In the genomic region with DNA sequence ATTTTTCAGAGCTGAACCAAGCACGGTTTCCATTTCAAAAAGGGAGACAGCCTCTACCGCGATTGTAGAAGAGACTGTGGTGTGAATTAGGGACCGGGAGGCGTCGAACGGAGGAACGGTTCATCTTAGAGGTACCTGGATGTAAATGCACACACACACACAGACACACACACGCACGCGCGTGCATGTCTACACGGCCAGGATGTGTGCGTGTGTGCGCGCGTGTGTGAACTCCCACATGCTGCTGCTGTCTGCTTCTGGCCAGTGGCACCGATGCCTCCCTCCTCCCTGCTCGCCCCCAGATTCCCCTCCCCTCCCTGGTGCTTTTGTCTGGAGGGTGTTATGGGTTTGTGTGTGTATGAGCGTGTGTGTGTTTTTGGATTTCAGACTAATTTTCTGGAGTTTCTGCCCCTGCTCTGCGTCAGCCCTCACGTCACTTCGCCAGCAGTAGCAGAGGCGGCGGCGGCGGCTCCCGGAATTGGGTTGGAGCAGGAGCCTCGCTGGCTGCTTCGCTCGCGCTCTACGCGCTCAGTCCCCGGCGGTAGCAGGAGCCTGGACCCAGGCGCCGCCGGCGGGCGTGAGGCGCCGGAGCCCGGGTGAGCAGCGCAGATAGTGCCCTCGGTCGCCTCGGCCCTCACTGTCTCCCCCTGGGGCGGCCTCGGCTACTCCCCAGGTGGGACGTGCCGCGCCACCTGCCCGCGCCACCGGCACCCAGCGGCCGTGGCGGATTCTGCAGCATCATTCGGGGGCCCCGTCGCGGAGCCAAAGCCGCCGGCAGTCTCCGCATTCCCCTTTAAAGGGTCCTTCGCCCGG, we compare ENCODE assay signal across 1 cellular context.
A peak's percentile ranks its signal among the peaks of the same experiment; 100 is the strongest.
TF ChIP-seq lines count a peak whose summit lies in the region.

Gene NTRK2 (plus strand): TSS at position 437 of the 813 bp plus-strand sequence. CDS start 1,020 bp downstream, outside the sequence.

TF ChIP-seq in HEK293, 187 proteins besides CTCF, POLR2A, EP300 and RAD21 (continued from another document):
- TF ChIP-seq ZNF26 (tag by site-specific recombination; IDR thresholded peaks at IDR 0.05) (no peak), ZNF510 (tag by site-specific recombination; IDR thresholded peaks at IDR 0.05; ENCODE audit: insufficient replicate concordance) (no peak), ZNF335 (tag by site-specific recombination; conservative IDR thresholded peaks at IDR 0.05) (peak; percentile 63), ZNF214 (tag by site-specific recombination; IDR thresholded peaks at IDR 0.05; ENCODE audit: borderline replicate concordance) (no peak), GLIS1 (tag by site-specific recombination; IDR thresholded peaks at IDR 0.05) (0 out of 2 replicates have a peak, but pooled peaks have one; percentile 9), ZBTB20 (tag by site-specific recombination; IDR thresholded peaks at IDR 0.05) (peak; percentile 86), ZNF398 (tag by site-specific recombination; IDR thresholded peaks at IDR 0.05) (peak; percentile 36; the same call in 1 of the 2 replicates), ZBTB6 (tag by site-specific recombination; IDR thresholded peaks at IDR 0.05) (peak; percentile 21; the same call in 1 of the 2 replicates), ZBTB48 (tag by site-specific recombination; IDR thresholded peaks at IDR 0.05) (peak; percentile 74), TRIM28 (IDR thresholded peaks at IDR 0.05; ENCODE audit: borderline replicate concordance, low read length) (no peak), ZSCAN16 (tag by site-specific recombination; IDR thresholded peaks at IDR 0.05) (no peak), PATZ1 (tag by site-specific recombination; IDR thresholded peaks at IDR 0.05) (peak; percentile 37; the same call in 1 of the 2 replicates), ZEB2 (tag by site-specific recombination; IDR thresholded peaks at IDR 0.05) (peak; percentile 53), GLIS2 (tag by site-specific recombination; IDR thresholded peaks at IDR 0.05) (peak; percentile 28; the same call in 1 of the 2 replicates), ZNF791 (tag by site-specific recombination; IDR thresholded peaks at IDR 0.05) (no peak), ZNF548 (tag by site-specific recombination; IDR thresholded peaks at IDR 0.05) (no peak), ZNF18 (tag by site-specific recombination; IDR thresholded peaks at IDR 0.05) (peak; percentile 47; the same call in 1 of the 2 replicates), SCRT1 (tag by site-specific recombination; IDR thresholded peaks at IDR 0.05; ENCODE audit: borderline replicate concordance) (no peak), ZXDB (tag by site-specific recombination; IDR thresholded peaks at IDR 0.05) (peak; percentile 44; the same call in 1 of the 2 replicates), ZBTB21 (tag by site-specific recombination; IDR thresholded peaks at IDR 0.05) (peak; percentile 29; the same call in 1 of the 2 replicates), ZNF629 (tag by site-specific recombination; IDR thresholded peaks at IDR 0.05) (peak; percentile 69), KLF16 (tag by site-specific recombination; IDR thresholded peaks at IDR 0.05) (peak; percentile 13; the same call in 1 of the 2 replicates), ZNF514 (tag by site-specific recombination; IDR thresholded peaks at IDR 0.05) (no peak), KLF9 (tag by site-specific recombination; IDR thresholded peaks at IDR 0.05; ENCODE audit: low read depth) (no peak), ZNF561 (tag by site-specific recombination; IDR thresholded peaks at IDR 0.05; ENCODE audit: borderline replicate concordance) (peak; percentile 42; the same call in 1 of the 2 replicates), ZFHX2 (tag by site-specific recombination; conservative IDR thresholded peaks at IDR 0.05) (peak; percentile 79), ZBTB26 (tag by site-specific recombination; optimal IDR thresholded peaks at IDR 0.05) (peak; percentile 72), ZNF777 (tag by site-specific recombination; IDR thresholded peaks at IDR 0.05; ENCODE audit: borderline replicate concordance) (0 out of 2 replicates have a peak, but pooled peaks have one; percentile 48), ZNF394 (tag by site-specific recombination; IDR thresholded peaks at IDR 0.05; ENCODE audit: borderline replicate concordance) (peak; percentile 35; the same call in 1 of the 2 replicates), EGR2 (tag by site-specific recombination; IDR thresholded peaks at IDR 0.05; ENCODE audit: low read depth) (peak; percentile 62), ZNF600 (tag by site-specific recombination; IDR thresholded peaks at IDR 0.05) (peak; percentile 70; the same call in 1 of the 2 replicates), ZNF112 (tag by site-specific recombination; IDR thresholded peaks at IDR 0.05) (no peak), ZNF76 (tag by site-specific recombination; IDR thresholded peaks at IDR 0.05; ENCODE audit: borderline replicate concordance, low read depth) (0 out of 2 replicates have a peak, but pooled peaks have one; percentile 35), OSR2 (tag by site-specific recombination; IDR thresholded peaks at IDR 0.05) (peak; percentile 90), GLI4 (tag by site-specific recombination; IDR thresholded peaks at IDR 0.05) (no peak; the same call in 1 of the 2 replicates), ZBTB8A (tag by site-specific recombination; IDR thresholded peaks at IDR 0.05) (peak; percentile 62), ZNF202 (tag by site-specific recombination; IDR thresholded peaks at IDR 0.05; ENCODE audit: borderline replicate concordance) (no peak), ZIC2 (tag by site-specific recombination; IDR thresholded peaks at IDR 0.05) (peak; percentile 28; the same call in 1 of the 2 replicates)
- TF ChIP-seq, protein P1, sequence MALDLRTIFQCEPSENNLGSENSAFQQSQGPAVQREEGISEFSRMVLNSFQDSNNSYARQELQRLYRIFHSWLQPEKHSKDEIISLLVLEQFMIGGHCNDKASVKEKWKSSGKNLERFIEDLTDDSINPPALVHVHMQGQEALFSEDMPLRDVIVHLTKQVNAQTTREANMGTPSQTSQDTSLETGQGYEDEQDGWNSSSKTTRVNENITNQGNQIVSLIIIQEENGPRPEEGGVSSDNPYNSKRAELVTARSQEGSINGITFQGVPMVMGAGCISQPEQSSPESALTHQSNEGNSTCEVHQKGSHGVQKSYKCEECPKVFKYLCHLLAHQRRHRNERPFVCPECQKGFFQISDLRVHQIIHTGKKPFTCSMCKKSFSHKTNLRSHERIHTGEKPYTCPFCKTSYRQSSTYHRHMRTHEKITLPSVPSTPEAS (tag by site-specific recombination; IDR thresholded peaks at IDR 0.05), result peak; percentile 92
- TF ChIP-seq, protein P2, sequence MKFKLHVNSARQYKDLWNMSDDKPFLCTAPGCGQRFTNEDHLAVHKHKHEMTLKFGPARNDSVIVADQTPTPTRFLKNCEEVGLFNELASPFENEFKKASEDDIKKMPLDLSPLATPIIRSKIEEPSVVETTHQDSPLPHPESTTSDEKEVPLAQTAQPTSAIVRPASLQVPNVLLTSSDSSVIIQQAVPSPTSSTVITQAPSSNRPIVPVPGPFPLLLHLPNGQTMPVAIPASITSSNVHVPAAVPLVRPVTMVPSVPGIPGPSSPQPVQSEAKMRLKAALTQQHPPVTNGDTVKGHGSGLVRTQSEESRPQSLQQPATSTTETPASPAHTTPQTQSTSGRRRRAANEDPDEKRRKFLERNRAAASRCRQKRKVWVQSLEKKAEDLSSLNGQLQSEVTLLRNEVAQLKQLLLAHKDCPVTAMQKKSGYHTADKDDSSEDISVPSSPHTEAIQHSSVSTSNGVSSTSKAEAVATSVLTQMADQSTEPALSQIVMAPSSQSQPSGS (tag by site-specific recombination; IDR thresholded peaks at IDR 0.05; ENCODE audit: low read depth), result no peak
